Comparison of ENCODE assay signal across 12 cellular contexts in genomic region chr13:29924951-29925350, GRCh38.
DNase-seq lines count a peak whose midpoint lies in the region; ATAC-seq and TF ChIP-seq lines count a peak whose summit lies in the region.
"Had no signal": no experiment of that assay in that cellular context is flagged by ENCODE, and none has a peak within 500 bp of the region (broad histone marks: within the 10 kb centered on the region; RNA-seq: fewer than 3 reads in every experiment).

No MANE protein-coding gene starts in this region.

- H3K4me1 ChIP-seq in right cardiac atrium (ENCODE audit: control insufficient read depth, insufficient read depth, low read length) (peaks cover 8% of the 10 kb centered on the region), heart left ventricle (peaks cover 0 to 35% (median 26%) of the 10 kb centered on the region in 12 donors), trophoblast cell (ENCODE audit: control insufficient read depth in 1 of 2, insufficient read depth in 2 of 2, low read length in 2 of 2) (peaks cover 27 to 29% of the 10 kb centered on the region in 2 experiments)

- H3K4me3 Mint-ChIP-seq in activated CD8-positive, alpha-beta T cell treated with anti-CD3 and anti-CD28 coated beads, Interleukin-2, amount 10 ng/mL, durations not matched to agents 7 days and 5 days = no peak overlapping the region
- no peak overlapping the region for H3K4me3 Mint-ChIP-seq in stimulated activated naive B cell treated with anti-CD40 and anti-IgM and Interleukin-4, amounts not matched to agents 10 μg/mL and 1 μg/mL and 100 μg/mL, for 72 hours
- H3K4me3 Mint-ChIP-seq: natural killer cell treated with Interleukin-12 subunit alpha and Interleukin-12 subunit beta and Interleukin-15 and Interleukin-18, amount 100 ng/mL, for 72 hours had no signal

- DNase-seq in right cardiac atrium (no peak), heart left ventricle (no peak), fibroblast of the aortic adventitia (ENCODE audit: low read depth) (peak; percentile 11), trophoblast cell (no peak)
- DNase-seq in activated CD8-positive, alpha-beta T cell treated with anti-CD3 and anti-CD28 coated beads, Interleukin-2, amount 10 ng/mL, durations not matched to agents 7 days and 5 days = no peak
- no peak for DNase-seq in stimulated activated naive B cell treated with anti-CD40 and anti-IgM and Interleukin-4, amounts not matched to agents 10 μg/mL and 1 μg/mL and 100 μg/mL, for 72 hours
- DNase-seq in activated CD4-positive, alpha-beta T cell treated with anti-CD3 and anti-CD28 coated beads for 1 hour = no peak
- DNase-seq: activated CD4-positive, CD25-positive, alpha-beta regulatory T cell treated with anti-CD3 and anti-CD28 coated beads, Interleukin-2, amount 50 U/mL, for 72 hours; stimulated activated CD4-positive, alpha-beta T cell treated with anti-CD3 and anti-CD28 coated beads, Interleukin-2, amount 100 ng/mL, for 24 hours; stimulated activated naive CD8-positive, alpha-beta T cell treated with anti-CD3 and anti-CD28 coated beads, Interleukin-15, Interleukin-2, amounts not matched to agents 100 U/mL and 50 U/mL, for 24 hours had no signal

- H3K4me2 ChIP-seq in trophoblast cell (ENCODE audit: low read length) = no peak overlapping the region

- ATAC-seq in right cardiac atrium (no peak), heart left ventricle (no peak), HG02610 (IDR thresholded peaks at IDR 0.05; ENCODE audit: unreplicated experiment) (no peak)
- ATAC-seq in activated CD8-positive, alpha-beta T cell treated with anti-CD3 and anti-CD28 coated beads, Interleukin-2, amount 10 ng/mL, durations not matched to agents 7 days and 5 days = no peak
- no peak for ATAC-seq in stimulated activated naive B cell treated with anti-CD40 and anti-IgM and Interleukin-4, amounts not matched to agents 10 μg/mL and 1 μg/mL and 100 μg/mL, for 72 hours (replicated peaks)

- peaks cover 20% of the 10 kb centered on the region for H3K4me1 Mint-ChIP-seq in activated CD8-positive, alpha-beta T cell treated with anti-CD3 and anti-CD28 coated beads, Interleukin-2, amount 10 ng/mL, durations not matched to agents 7 days and 5 days (ENCODE audit: low read depth)
- peaks cover 0 to 5% of the 10 kb centered on the region in 2 donors for H3K4me1 Mint-ChIP-seq in stimulated activated naive B cell treated with anti-CD40 and anti-IgM and Interleukin-4, amounts not matched to agents 10 μg/mL and 1 μg/mL and 100 μg/mL, for 72 hours

- peak overlapping the region; percentile 16 for H3K4ac ChIP-seq in trophoblast cell (ENCODE audit: low read depth, low read length)

- TF ChIP-seq CTCF in heart left ventricle (IDR thresholded peaks at IDR 0.05) (no peak), fibroblast of the aortic adventitia (IDR thresholded peaks at IDR 0.05; ENCODE audit: insufficient read depth, low read length) (no peak)

- intact Hi-C loops in right cardiac atrium (cut with DNase I) = loop anchor here in 1 of 4 donors (10.0 kb wide), 1 partner anchor 190 kb away; no protein-coding TSS in a partner anchor
- intact Hi-C loops in heart left ventricle (cut with DNase I) = loop anchor here in 8 of 10 donors (2.0 to 10.0 kb wide), 9 partner anchors 70 to 420 kb away; partner anchors contain the start of gene UBL3 (in 3 of the 8)

- H4K91ac ChIP-seq in trophoblast cell (ENCODE audit: low read depth, low read length) = peak overlapping the region; percentile 72

- no peak overlapping the region for H4K12ac ChIP-seq in trophoblast cell (ENCODE audit: low read depth, low read length)

- H2AK5ac ChIP-seq in trophoblast cell (ENCODE audit: low read length) = peak overlapping the region; percentile 65

- no peak for TF ChIP-seq POLR2A in heart left ventricle (IDR thresholded peaks at IDR 0.05)

- peak overlapping the region; percentile 68 for H3K14ac ChIP-seq in trophoblast cell (ENCODE audit: low read length)

- no peak overlapping the region for H3K9ac ChIP-seq in trophoblast cell (ENCODE audit: low read length)

- peak overlapping the region; percentile 17 for H4K8ac ChIP-seq in trophoblast cell (ENCODE audit: low read depth, low read length)

- no peaks in the 10 kb centered on the region for H3K9me3 Mint-ChIP-seq in activated CD8-positive, alpha-beta T cell treated with anti-CD3 and anti-CD28 coated beads, Interleukin-2, amount 10 ng/mL, durations not matched to agents 7 days and 5 days (ENCODE audit: insufficient read depth)
- H3K9me3 Mint-ChIP-seq in stimulated activated naive B cell treated with anti-CD40 and anti-IgM and Interleukin-4, amounts not matched to agents 10 μg/mL and 1 μg/mL and 100 μg/mL, for 72 hours = no peaks in the 10 kb centered on the region
- H3K9me3 Mint-ChIP-seq: natural killer cell treated with Interleukin-12 subunit alpha and Interleukin-12 subunit beta and Interleukin-15 and Interleukin-18, amount 100 ng/mL, for 72 hours had no signal

- 88% methylated on average over 6 of the region's 6 CpGs for WGBS in right cardiac atrium
- WGBS in heart left ventricle, 4 donors = 88 to 93% (median 90%) methylated on average over 6 of the region's 6 CpGs
- no CpG with 5 or more reads among the region's 6 CpGs for WGBS in trophoblast cell (ENCODE audit: extremely low coverage, insufficient coverage, insufficient read length)

- POLR2A ChIA-PET in activated CD8-positive, alpha-beta T cell treated with anti-CD3 and anti-CD28 coated beads, Interleukin-2, amount 10 ng/mL, durations not matched to agents 7 days and 5 days (lab: Charles Lee) = no interaction called here

- H3K79me1 ChIP-seq in trophoblast cell (ENCODE audit: low read length) = peaks cover 28% of the 10 kb centered on the region

- peak overlapping the region; percentile 80 for H2BK120ac ChIP-seq in trophoblast cell (ENCODE audit: insufficient read depth, low read length, poor library complexity)

- CTCF ChIA-PET in activated CD8-positive, alpha-beta T cell treated with anti-CD3 and anti-CD28 coated beads, Interleukin-2, amount 10 ng/mL, durations not matched to agents 7 days and 5 days (lab: Charles Lee) = interaction anchor here (0.6 to 7.9 kb wide), 18 partner anchors 10 to 189 kb away, joined by 3 to 77 read pairs (median 4); partner anchors contain the start of gene UBL3

- no peaks in the 10 kb centered on the region for H3K36me3 ChIP-seq in heart left ventricle
- H3K36me3 ChIP-seq in trophoblast cell (ENCODE audit: control insufficient read depth in 1 of 2, insufficient read depth in 2 of 2, low read length in 2 of 2) = no peaks in the 10 kb centered on the region

- H2AFZ ChIP-seq in trophoblast cell (ENCODE audit: insufficient read depth, low read length, poor library complexity) = peak overlapping the region; percentile 37

- H3K27me3 Mint-ChIP-seq in activated CD8-positive, alpha-beta T cell treated with anti-CD3 and anti-CD28 coated beads, Interleukin-2, amount 10 ng/mL, durations not matched to agents 7 days and 5 days (ENCODE audit: low read depth) = peaks cover 5% of the 10 kb centered on the region
- H3K27me3 Mint-ChIP-seq in stimulated activated naive B cell treated with anti-CD40 and anti-IgM and Interleukin-4, amounts not matched to agents 10 μg/mL and 1 μg/mL and 100 μg/mL, for 72 hours = peaks cover 6 to 12% of the 10 kb centered on the region in 2 donors

- H3K4me3 ChIP-seq in right cardiac atrium (ENCODE audit: low read length) (no peak overlapping the region), heart left ventricle (no peak overlapping the region), fibroblast of the aortic adventitia (ENCODE audit: low read depth, low read length) (no peak overlapping the region), trophoblast cell (ENCODE audit: low read depth, low read length) (no peak overlapping the region)

- no peaks in the 10 kb centered on the region for H3K36me3 Mint-ChIP-seq in activated CD8-positive, alpha-beta T cell treated with anti-CD3 and anti-CD28 coated beads, Interleukin-2, amount 10 ng/mL, durations not matched to agents 7 days and 5 days (ENCODE audit: low read depth)
- no peaks in the 10 kb centered on the region for H3K36me3 Mint-ChIP-seq in stimulated activated naive B cell treated with anti-CD40 and anti-IgM and Interleukin-4, amounts not matched to agents 10 μg/mL and 1 μg/mL and 100 μg/mL, for 72 hours
- H3K36me3 Mint-ChIP-seq: natural killer cell treated with Interleukin-12 subunit alpha and Interleukin-12 subunit beta and Interleukin-15 and Interleukin-18, amount 100 ng/mL, for 72 hours had no signal

- H2BK12ac ChIP-seq in trophoblast cell (ENCODE audit: low read length) = peak overlapping the region; percentile 70

- no peaks in the 10 kb centered on the region for H3K27me3 ChIP-seq in right cardiac atrium (ENCODE audit: control insufficient read depth, insufficient read depth)
- no peaks in the 10 kb centered on the region for H3K27me3 ChIP-seq in heart left ventricle
- H3K27me3 ChIP-seq in trophoblast cell (ENCODE audit: insufficient read depth, low read length) = no peaks in the 10 kb centered on the region

- H3K9me3 ChIP-seq in right cardiac atrium (ENCODE audit: control insufficient read depth, low read length) (no peaks in the 10 kb centered on the region), heart left ventricle (no peaks in the 10 kb centered on the region), trophoblast cell (ENCODE audit: insufficient read depth, low read depth, low read length) (no peaks in the 10 kb centered on the region)

- H3K18ac ChIP-seq in trophoblast cell (ENCODE audit: low read length) = peak overlapping the region; percentile 20

- peak overlapping the region; percentile 71 for H2BK5ac ChIP-seq in trophoblast cell (ENCODE audit: low read depth, low read length, poor library complexity)

- no peak overlapping the region for H3K23ac ChIP-seq in trophoblast cell (ENCODE audit: low read length)

- H3K27ac Mint-ChIP-seq in activated CD8-positive, alpha-beta T cell treated with anti-CD3 and anti-CD28 coated beads, Interleukin-2, amount 10 ng/mL, durations not matched to agents 7 days and 5 days = no peak overlapping the region
- H3K27ac Mint-ChIP-seq in stimulated activated naive B cell treated with anti-CD40 and anti-IgM and Interleukin-4, amounts not matched to agents 10 μg/mL and 1 μg/mL and 100 μg/mL, for 72 hours = no peak overlapping the region

- peaks cover 5% of the 10 kb centered on the region for H3K79me2 ChIP-seq in trophoblast cell (ENCODE audit: control insufficient read depth, insufficient read depth, low read length, poor library complexity)

- H3K27ac ChIP-seq in right cardiac atrium (ENCODE audit: low read length) (peak overlapping the region; percentile 12), heart left ventricle (peak overlapping the region in 3 of 12 donors; percentile 59 to 81 (median 60)), trophoblast cell (ENCODE audit: low read depth, low read length) (peak overlapping the region; percentile 93)
